In the genomic region with DNA sequence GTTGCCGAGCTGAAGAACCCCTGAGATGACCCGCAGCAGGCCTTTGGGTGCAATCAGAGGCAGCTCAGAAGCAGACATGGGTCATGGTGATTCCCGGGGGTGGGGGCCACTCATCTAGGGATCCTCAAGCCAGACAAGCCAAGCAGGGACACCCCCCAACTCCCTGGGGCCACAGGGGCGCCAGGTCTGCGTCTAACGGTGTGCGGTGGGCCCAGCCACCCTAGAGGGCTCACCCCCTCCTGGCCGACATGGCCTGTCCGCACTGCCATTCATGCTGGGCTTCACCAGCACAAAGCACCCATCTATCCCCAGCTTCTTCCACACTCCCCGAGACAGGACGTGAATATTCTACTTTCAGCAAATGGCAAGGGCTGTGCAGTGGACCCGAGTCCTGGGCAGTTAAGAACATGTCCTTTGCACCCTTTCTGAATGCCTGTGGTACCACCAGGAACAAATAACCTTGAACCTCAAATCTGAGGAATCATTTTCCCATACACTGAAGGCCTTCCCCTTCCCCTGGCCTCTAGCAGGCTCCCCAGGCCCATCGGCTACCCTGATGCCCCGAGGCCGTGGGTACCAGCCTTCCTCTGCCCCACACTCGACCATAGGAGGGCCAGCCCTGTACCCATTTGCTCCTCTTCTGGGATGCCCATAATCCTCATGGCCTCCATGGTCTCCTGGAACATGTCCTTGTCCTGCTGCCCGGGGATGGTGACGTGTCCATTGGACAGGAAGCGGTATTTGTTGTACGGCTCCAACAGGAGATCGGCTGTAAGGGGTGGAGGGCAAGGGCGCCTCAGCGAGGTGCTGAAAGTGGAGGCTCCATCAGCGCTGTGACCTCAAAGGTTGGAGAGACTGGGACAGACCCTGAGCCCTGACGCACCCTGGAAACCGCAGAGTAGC, we compare ENCODE assay signal across 16 cellular contexts.
A peak's percentile ranks its signal among the peaks of the same experiment; 100 is the strongest.
DNase-seq lines count a peak whose midpoint lies in the region; ATAC-seq and TF ChIP-seq lines count a peak whose summit lies in the region.
"Had no signal": no experiment of that assay in that cellular context is flagged by ENCODE, and none has a peak within 500 bp of the region (broad histone marks: within the 10 kb centered on the region; RNA-seq: fewer than 3 reads in every experiment).

No MANE protein-coding gene starts in this region.

- TF ChIP-seq CTCF in natural killer cell (IDR thresholded peaks at IDR 0.05) (no peak), coronary artery (IDR thresholded peaks at IDR 0.05) (no peak), nephron progenitor cell (IDR thresholded peaks at IDR 0.05) (no peak), vagina (IDR thresholded peaks at IDR 0.05) (no peak)

- H3K4me1 Mint-ChIP-seq in natural killer cell (no peaks in the 10 kb centered on the region), nephron progenitor cell (peaks cover 14% of the 10 kb centered on the region)
- H3K4me1 Mint-ChIP-seq in natural killer cell treated with Interleukin-12 subunit alpha and Interleukin-12 subunit beta and Interleukin-15 and Interleukin-18, amount 100 ng/mL, for 72 hours (ENCODE audit: low read depth in 2 of 2) = peaks cover 0 to 5% of the 10 kb centered on the region in 2 donors

- DNase-seq in natural killer cell (no peak), coronary artery (ENCODE audit: low spot score) (no peak), nephron progenitor cell (no peak), vagina (ENCODE audit: extremely low spot score in 2 of 2) (no peak), caudate nucleus (lab: John Stamatoyannopoulos, UW) (no peak)
- DNase-seq in natural killer cell treated with Interleukin-12 subunit alpha and Interleukin-12 subunit beta and Interleukin-15 and Interleukin-18, amount 100 ng/mL, for 72 hours (ENCODE audit: low spot score) = no peak
- DNase-seq in stimulated activated naive CD4-positive, alpha-beta T cell (lab: John Stamatoyannopoulos, UW) = no peak
- DNase-seq: activated gamma-delta T cell treated with Interleukin-2 at 50 U/mL for 16 hours; effector CD8-positive, alpha-beta T cell; H7; naive B cell; NCI-H2227 treated with DMSO at 0.1 percent for 48 hours; WERI-Rb-1 had no signal

- no peaks in the 10 kb centered on the region for H3K9me3 ChIP-seq in vagina
- H3K9me3 ChIP-seq: BLaER1 treated with 17β-estradiol and CSF1 and Interleukin-3, amounts not matched to agents 10 nM and 100 nM had no signal

- H3K9me3 Mint-ChIP-seq in natural killer cell (no peaks in the 10 kb centered on the region), nephron progenitor cell (no peaks in the 10 kb centered on the region)
- H3K9me3 Mint-ChIP-seq in natural killer cell treated with Interleukin-12 subunit alpha and Interleukin-12 subunit beta and Interleukin-15 and Interleukin-18, amount 100 ng/mL, for 72 hours = no peaks in the 10 kb centered on the region
- H3K9me3 Mint-ChIP-seq: naive B cell had no signal

- peak overlapping the region; percentile 34 to 53 for H3K27ac Mint-ChIP-seq in natural killer cell
- H3K27ac Mint-ChIP-seq in natural killer cell treated with Interleukin-12 subunit alpha and Interleukin-12 subunit beta and Interleukin-15 and Interleukin-18, amount 100 ng/mL, for 72 hours = peak overlapping the region in 1 of 2 donors; percentile 47
- peak overlapping the region; percentile 45 for H3K27ac Mint-ChIP-seq in nephron progenitor cell

- intact Hi-C loops in natural killer cell (cut with micrococcal nuclease) (no loop called here), vagina (cut with DNase I) (loop anchor here (5.0 kb wide), 1 partner anchor 57 kb away; no protein-coding TSS in a partner anchor)

- TF ChIP-seq POLR2A in vagina (IDR thresholded peaks at IDR 0.05) = no peak

- no peak overlapping the region for H3K4me3 Mint-ChIP-seq in natural killer cell
- no peak overlapping the region for H3K4me3 Mint-ChIP-seq in natural killer cell treated with Interleukin-12 subunit alpha and Interleukin-12 subunit beta and Interleukin-15 and Interleukin-18, amount 100 ng/mL, for 72 hours
- no peak overlapping the region for H3K4me3 Mint-ChIP-seq in nephron progenitor cell
- H3K4me3 Mint-ChIP-seq: naive B cell had no signal

- ATAC-seq in natural killer cell = no peak
- no peak for ATAC-seq in natural killer cell treated with Interleukin-12 subunit alpha and Interleukin-12 subunit beta and Interleukin-15 and Interleukin-18, amount 100 ng/mL, for 72 hours
- no peak for ATAC-seq in GM21619 (IDR thresholded peaks at IDR 0.05; ENCODE audit: unreplicated experiment)

- H3K36me3 Mint-ChIP-seq in natural killer cell (peaks cover 5% of the 10 kb centered on the region), nephron progenitor cell (ENCODE audit: low read depth) (peaks cover 61% of the 10 kb centered on the region)
- peaks cover 15% of the 10 kb centered on the region for H3K36me3 Mint-ChIP-seq in natural killer cell treated with Interleukin-12 subunit alpha and Interleukin-12 subunit beta and Interleukin-15 and Interleukin-18, amount 100 ng/mL, for 72 hours

- peaks cover 3 to 87% of the 10 kb centered on the region in 2 donors for H3K36me3 ChIP-seq in vagina

- no peaks in the 10 kb centered on the region for H3K27me3 ChIP-seq in vagina
- H3K27me3 ChIP-seq: BLaER1 treated with 17β-estradiol and CSF1 and Interleukin-3, amounts not matched to agents 10 nM and 100 nM had no signal

- H3K27me3 Mint-ChIP-seq in natural killer cell (ENCODE audit: low read depth in 2 of 2) (no peaks in the 10 kb centered on the region), nephron progenitor cell (ENCODE audit: low read depth, poor library complexity) (no peaks in the 10 kb centered on the region)
- no peaks in the 10 kb centered on the region for H3K27me3 Mint-ChIP-seq in natural killer cell treated with Interleukin-12 subunit alpha and Interleukin-12 subunit beta and Interleukin-15 and Interleukin-18, amount 100 ng/mL, for 72 hours
- H3K27me3 Mint-ChIP-seq: naive B cell had no signal

- H3K4me1 ChIP-seq in vagina = peaks cover 22% of the 10 kb centered on the region

- peak overlapping the region; percentile 40 to 99 for H3K27ac ChIP-seq in coronary artery
- H3K27ac ChIP-seq in vagina = peak overlapping the region; percentile 97
- no peak overlapping the region for H3K27ac ChIP-seq in caudate nucleus (ENCODE audit: low read depth, low read length)
- H3K27ac ChIP-seq: KMS-11, WERI-Rb-1 had no signal

- H3K4me3 ChIP-seq in coronary artery = no peak overlapping the region
- no peak overlapping the region for H3K4me3 ChIP-seq in vagina
- H3K4me3 ChIP-seq: BLaER1 treated with 17β-estradiol and CSF1 and Interleukin-3, amounts not matched to agents 10 nM and 100 nM had no signal
